In genomic region chr12:12717586-12718381, GRCh38 we compare ENCODE assay signal across 8 cellular contexts. TPM values are rescaled to one million over a fixed set of nuclear protein-coding genes. Genes with fewer than 3 reads are reported as not detected.
A peak's percentile ranks its signal among the peaks of the same experiment; 100 is the strongest.
DNase-seq lines count a peak whose midpoint lies in the region; ATAC-seq and TF ChIP-seq lines count a peak whose summit lies in the region.

No MANE protein-coding gene starts in this region.

- peaks cover 32% of the 10 kb centered on the region for H3K4me1 Mint-ChIP-seq in activated CD4-positive, alpha-beta T cell treated with anti-CD3 and anti-CD28 coated beads, Interleukin-2, amount 10 ng/mL, durations not matched to agents 7 days and 5 days
- H3K4me1 Mint-ChIP-seq in memory B cell: peaks cover 49% of the 10 kb centered on the region

- H3K36me3 Mint-ChIP-seq in activated CD4-positive, alpha-beta T cell treated with anti-CD3 and anti-CD28 coated beads, Interleukin-2, amount 10 ng/mL, durations not matched to agents 7 days and 5 days (ENCODE audit: low read depth): peaks cover 62% of the 10 kb centered on the region
- H3K36me3 Mint-ChIP-seq in memory B cell: peaks cover 28% of the 10 kb centered on the region

- TF ChIP-seq POLR2A in transverse colon (IDR thresholded peaks at IDR 0.05): peak; percentile 6

- peaks cover 56% of the 10 kb centered on the region for H3K79me2 ChIP-seq in SK-N-SH (ENCODE audit: insufficient read depth)

- H3K27me3 Mint-ChIP-seq in activated CD4-positive, alpha-beta T cell treated with anti-CD3 and anti-CD28 coated beads, Interleukin-2, amount 10 ng/mL, durations not matched to agents 7 days and 5 days: no peaks in the 10 kb centered on the region
- H3K27me3 Mint-ChIP-seq in memory B cell: no peaks in the 10 kb centered on the region

- H3K4me2 ChIP-seq in SK-N-SH: peak overlapping the region; percentile 99

- TF ChIP-seq RAD21 in SK-N-SH (IDR thresholded peaks at IDR 0.05; ENCODE audit: low read length): no peak

- H3K4me3 ChIP-seq in SK-N-SH (ENCODE audit: low read depth in 2 of 2, low read length in 1 of 2): peak overlapping the region; percentile 67 to 81
- peak overlapping the region; percentile 92 to 99 (median 97) for H3K4me3 ChIP-seq in transverse colon

- H3K27ac Mint-ChIP-seq in activated CD4-positive, alpha-beta T cell treated with anti-CD3 and anti-CD28 coated beads, Interleukin-2, amount 10 ng/mL, durations not matched to agents 7 days and 5 days: peak overlapping the region; percentile 99
- H3K27ac Mint-ChIP-seq in memory B cell: peak overlapping the region; percentile 99

- peak overlapping the region; percentile 97 for H3K4me3 Mint-ChIP-seq in activated CD4-positive, alpha-beta T cell treated with anti-CD3 and anti-CD28 coated beads, Interleukin-2, amount 10 ng/mL, durations not matched to agents 7 days and 5 days
- H3K4me3 Mint-ChIP-seq in memory B cell: peak overlapping the region; percentile 98

- POLR2A ChIA-PET in activated CD4-positive, alpha-beta T cell treated with anti-CD3 and anti-CD28 coated beads, Interleukin-2, amount 10 ng/mL, durations not matched to agents 7 days and 5 days (lab: Charles Lee): interaction anchor here (0.9 to 1.1 kb wide), 2 partner anchors 12 to 19 kb away, joined by 3 read pairs; no protein-coding TSS in a partner anchor
- POLR2A ChIA-PET in SK-N-SH (lab: Yijun Ruan, JAX): interaction anchor here (0.6 to 1.2 kb wide), 3 partner anchors 76 to 368 kb away, joined by 3 read pairs; partner anchors contain the start of gene MANSC1

- H3K27me3 ChIP-seq in SK-N-SH (ENCODE audit: insufficient read depth) (no peaks in the 10 kb centered on the region), transverse colon (no peaks in the 10 kb centered on the region)

- 1% methylated on average over 33 of the region's 62 CpGs for WGBS in SK-N-SH (ENCODE audit: low lambda C conversion rate)
- 0% methylated on average over 55 of the region's 62 CpGs; no CpG with 5 or more reads in 1 of the 2 donors for WGBS in transverse colon (ENCODE audit: low coverage in 1 of 2), 2 donors

- H4K20me1 ChIP-seq in SK-N-SH (ENCODE audit: insufficient read depth): peaks cover 11% of the 10 kb centered on the region; the same call in 1 of the 2 replicates

- intact Hi-C loops in transverse colon (cut with DNase I; ENCODE audit: low total_unique reads): loop anchor here (1.0 to 5.0 kb wide), 2 partner anchors 8 to 155 kb away; partner anchors contain the start of gene DUSP16

- peak overlapping the region; percentile 94 to 98 for H3K27ac ChIP-seq in SK-N-SH (ENCODE audit: low read depth in 2 of 2, low read length in 1 of 2)
- peak overlapping the region; percentile 99 to 100 (median 100) for H3K27ac ChIP-seq in transverse colon

- TF ChIP-seq EP300 in SK-N-SH (IDR thresholded peaks at IDR 0.05; ENCODE audit: borderline replicate concordance in 1 of 2, low read depth in 1 of 2, low read length in 1 of 2) (no peak), transverse colon (IDR thresholded peaks at IDR 0.05; ENCODE audit: low read depth) (no peak)

- H3K9me2 ChIP-seq in SK-N-SH: no peaks in the 10 kb centered on the region

- H3K36me3 ChIP-seq in SK-N-SH (replicated peaks in 1 of 2; ENCODE audit: control insufficient read depth in 1 of 2, insufficient read depth in 2 of 2, low read length in 1 of 2): peaks cover 35 to 39% of the 10 kb centered on the region in 2 experiments
- H3K36me3 ChIP-seq in transverse colon: peaks cover 0 to 13% (median 4%) of the 10 kb centered on the region in 4 donors

- no peaks in the 10 kb centered on the region for H3K9me3 Mint-ChIP-seq in activated CD4-positive, alpha-beta T cell treated with anti-CD3 and anti-CD28 coated beads, Interleukin-2, amount 10 ng/mL, durations not matched to agents 7 days and 5 days
- peaks cover 1% of the 10 kb centered on the region for H3K9me3 Mint-ChIP-seq in memory B cell

- H3K9me3 ChIP-seq in SK-N-SH: no peaks in the 10 kb centered on the region
- H3K9me3 ChIP-seq in transverse colon: no peaks in the 10 kb centered on the region

- no peak overlapping the region for H2AFZ ChIP-seq in SK-N-SH (ENCODE audit: low read depth)

- peaks cover 21% of the 10 kb centered on the region for H3F3A ChIP-seq in SK-N-SH (replicated peaks; ENCODE audit: insufficient read depth)

- in situ Hi-C loops in transverse colon (cut with MboI; ENCODE audit: low pct_ligation_motif_present in 1 of 4, low pct_unique_long_range_greater_than_20kb in 1 of 4, low sequenced_read_pairs in 3 of 4): loop anchor here in 1 of 4 donors (25.0 kb wide), 1 partner anchor 330 kb away; no protein-coding TSS in a partner anchor

- peak overlapping the region; percentile 99 for H3K9ac ChIP-seq in SK-N-SH

- TF ChIP-seq CTCF in SK-N-SH (IDR thresholded peaks at IDR 0.05) (no peak; the same call in 1 of the 2 replicates), transverse colon (IDR thresholded peaks at IDR 0.05) (no peak)

- ATAC-seq in HG03025 (IDR thresholded peaks at IDR 0.05; ENCODE audit: low FRiP score, unreplicated experiment): peak; percentile 1
- ATAC-seq in memory B cell (ENCODE audit: low read depth): no peak
- no peak for ATAC-seq in GM21367 (IDR thresholded peaks at IDR 0.05; ENCODE audit: unreplicated experiment)

- H3K4me1 ChIP-seq in SK-N-SH (ENCODE audit: control insufficient read depth in 1 of 2, insufficient read depth in 2 of 2, low read depth in 1 of 2, low read length in 1 of 2): peaks cover 29 to 37% of the 10 kb centered on the region in 2 experiments; a peak in 3 of 4 replicates
- peaks cover 28 to 67% (median 61%) of the 10 kb centered on the region in 4 donors for H3K4me1 ChIP-seq in transverse colon

- DNase-seq in activated CD4-positive, alpha-beta T cell treated with anti-CD3 and anti-CD28 coated beads, Interleukin-2, amount 10 ng/mL, durations not matched to agents 7 days and 5 days: peak; percentile 24
- no peak for DNase-seq in activated CD4-positive, alpha-beta T cell treated with anti-CD3 and anti-CD28 coated beads for 48 hours
- peak; percentile 61 for DNase-seq in SK-N-SH
- DNase-seq in ecto neural progenitor cell (ENCODE audit: low spot score): peak; percentile 63
- DNase-seq in memory B cell (ENCODE audit: low spot score in 2 of 2): peak in 1 of 2 donors; percentile 32
- peak; percentile 33 for DNase-seq in transverse colon

- CTCF ChIA-PET in activated CD4-positive, alpha-beta T cell treated with anti-CD3 and anti-CD28 coated beads, Interleukin-2, amount 10 ng/mL, durations not matched to agents 7 days and 5 days (lab: Charles Lee): interaction anchor here (0.8 to 2.3 kb wide), 4 partner anchors 18 to 368 kb away, joined by 3 to 13 read pairs (median 3); partner anchors contain the start of genes BORCS5 and MANSC1
- CTCF ChIA-PET in SK-N-SH (lab: Yijun Ruan, JAX): interaction anchor here (0.7 to 2.7 kb wide), 5 partner anchors 19 to 360 kb away, joined by 3 to 15 read pairs (median 3); partner anchors contain the start of gene BORCS5

TF ChIP-seq in SK-N-SH, 30 proteins besides CTCF, POLR2A, EP300 and RAD21 (continues in another document):
- TF ChIP-seq RXRA (IDR thresholded peaks at IDR 0.05; ENCODE audit: borderline replicate concordance, low read depth) (0 out of 2 replicates have a peak, but pooled peaks have one; percentile 3), FOXM1 (IDR thresholded peaks at IDR 0.05; ENCODE audit: low read depth) (no peak), FOXJ3 (CRISPR knock-in tag; IDR thresholded peaks at IDR 0.05) (0 out of 2 replicates have a peak, but pooled peaks have one; percentile 33), ELF1 (IDR thresholded peaks at IDR 0.05) (no peak), NRF1 (IDR thresholded peaks at IDR 0.05; ENCODE audit: low read depth, low read length) (no peak), SIN3A (IDR thresholded peaks at IDR 0.05; ENCODE audit: borderline replicate concordance, low read depth, low read length) (no peak), ZBTB33 (IDR thresholded peaks at IDR 0.05; ENCODE audit: borderline replicate concordance, low read depth) (no peak), IRF3 (IDR thresholded peaks at IDR 0.05; ENCODE audit: low read depth, low read length) (no peak), NFIC (IDR thresholded peaks at IDR 0.05; ENCODE audit: borderline replicate concordance) (no peak)

RNA-seq across cellular contexts. Expression of gene CDKN1B, which starts 0.6 kb away (rescaled TPM):
- total RNA-seq in activated CD4-positive, alpha-beta T cell treated with anti-CD3 and anti-CD28 coated beads, Interleukin-2, amount 10 ng/mL, durations not matched to agents 7 days and 5 days: 100 to 1,000 TPM; 105 to 117 TPM
- polyA plus RNA-seq in SK-N-SH (2012; rRNA removed): 6.8 and 9.2 TPM in 2 replicates
- polyA plus RNA-seq in SK-N-SH (2012; cell fraction: cytosol; rRNA removed): 6.9 and 8.8 TPM in 2 replicates
- 7.4 and 8.4 TPM in 2 replicates for polyA plus RNA-seq in SK-N-SH (2012; cell fraction: nucleus; rRNA removed)
- 10 to 100 TPM; 14.1 to 58.3 (median 54.1) TPM for total RNA-seq in transverse colon

RNA-seq across cellular contexts. Expression of gene GPR19, which starts 21.8 kb away (rescaled TPM):
- 1 to 10 TPM; 7.7 to 9.3 TPM for total RNA-seq in activated CD4-positive, alpha-beta T cell treated with anti-CD3 and anti-CD28 coated beads, Interleukin-2, amount 10 ng/mL, durations not matched to agents 7 days and 5 days
- polyA plus RNA-seq in SK-N-SH (2012; rRNA removed): 0.41 and 0.55 TPM in 2 replicates
- 0.37 and 0.39 TPM in 2 replicates for polyA plus RNA-seq in SK-N-SH (2012; cell fraction: cytosol; rRNA removed)
- polyA plus RNA-seq in SK-N-SH (2012; cell fraction: nucleus; rRNA removed): 0.23 and 0.66 TPM in 2 replicates
- not detected for total RNA-seq in transverse colon

Comparison
In these comparisons a context has a peak if more than half of its experiments do, and no peak if none do; other contexts are left out.
1. RNA of gene GPR19, which starts 21.8 kb away (total RNA-seq): 7.7 to 9.3 TPM in activated CD4-positive, alpha-beta T cell treated with anti-CD3 and anti-CD28 coated beads, Interleukin-2, amount 10 ng/mL, durations not matched to agents 7 days and 5 days; not detected in transverse colon; every median in the first group is over 4 times any median in the second.